17 cellular contexts compared by ENCODE assay signal in genomic region chr5:72633649-72634048, GRCh38.
DNase-seq lines count a peak whose midpoint lies in the region; ATAC-seq and TF ChIP-seq lines count a peak whose summit lies in the region.
"Had no signal": no experiment of that assay in that cellular context is flagged by ENCODE, and none has a peak within 500 bp of the region (broad histone marks: within the 10 kb centered on the region; RNA-seq: fewer than 3 reads in every experiment).

No MANE protein-coding gene starts in this region.

- ATAC-seq in stimulated activated naive CD8-positive, alpha-beta T cell treated with anti-CD3 and anti-CD28 coated beads, Interleukin-15, Interleukin-2, amounts not matched to agents 100 U/mL and 50 U/mL, for 24 hours: no peak
- ATAC-seq in HG02798 (IDR thresholded peaks at IDR 0.05; ENCODE audit: poor library complexity, unreplicated experiment): no peak
- ATAC-seq: activated CD8-positive, alpha-beta memory T cell treated with anti-CD3 and anti-CD28 coated beads, Interleukin-2, amount 10 ng/mL, durations not matched to agents 7 days and 5 days had no signal

- peak overlapping the region in 1 of 5 experiments; percentile 23 for H3K4me3 Mint-ChIP-seq in brain
- H3K4me3 Mint-ChIP-seq: activated CD8-positive, alpha-beta memory T cell treated with anti-CD3 and anti-CD28 coated beads, Interleukin-2, amount 10 ng/mL, durations not matched to agents 7 days and 5 days; activated naive CD8-positive, alpha-beta T cell treated with anti-CD3 and anti-CD28 coated beads, Interleukin-2, amount 10 ng/mL, durations not matched to agents 7 days and 5 days; naive B cell had no signal

- no peak overlapping the region for H3K4me3 ChIP-seq in cardiac muscle cell
- H3K4me3 ChIP-seq in tibial artery: no peak overlapping the region
- H3K4me3 ChIP-seq: SJCRH30 had no signal

- H3K36me3 Mint-ChIP-seq in brain: no peaks in the 10 kb centered on the region
- H3K36me3 Mint-ChIP-seq: activated CD8-positive, alpha-beta memory T cell treated with anti-CD3 and anti-CD28 coated beads, Interleukin-2, amount 10 ng/mL, durations not matched to agents 7 days and 5 days; activated naive CD8-positive, alpha-beta T cell treated with anti-CD3 and anti-CD28 coated beads, Interleukin-2, amount 10 ng/mL, durations not matched to agents 7 days and 5 days; naive B cell had no signal

- H3K27me3 Mint-ChIP-seq in brain: peaks cover 2% of the 10 kb centered on the region
- H3K27me3 Mint-ChIP-seq: activated naive CD8-positive, alpha-beta T cell treated with anti-CD3 and anti-CD28 coated beads, Interleukin-2, amount 10 ng/mL, durations not matched to agents 7 days and 5 days had no signal

- peaks cover 0 to 3% (median 0%) of the 10 kb centered on the region in 5 experiments for H3K9me3 Mint-ChIP-seq in brain
- H3K9me3 Mint-ChIP-seq: activated naive CD8-positive, alpha-beta T cell treated with anti-CD3 and anti-CD28 coated beads, Interleukin-2, amount 10 ng/mL, durations not matched to agents 7 days and 5 days had no signal

- peaks cover 8% of the 10 kb centered on the region for H3K4me1 ChIP-seq in cardiac muscle cell (ENCODE audit: low read depth)
- H3K4me1 ChIP-seq in tibial artery: no peaks in the 10 kb centered on the region

- H3K4me1 Mint-ChIP-seq in brain: peaks cover 46% of the 10 kb centered on the region
- H3K4me1 Mint-ChIP-seq: activated CD8-positive, alpha-beta memory T cell treated with anti-CD3 and anti-CD28 coated beads, Interleukin-2, amount 10 ng/mL, durations not matched to agents 7 days and 5 days; activated naive CD8-positive, alpha-beta T cell treated with anti-CD3 and anti-CD28 coated beads, Interleukin-2, amount 10 ng/mL, durations not matched to agents 7 days and 5 days; naive B cell had no signal

- no peaks in the 10 kb centered on the region for H3K36me3 ChIP-seq in cardiac muscle cell
- H3K36me3 ChIP-seq in tibial artery: no peaks in the 10 kb centered on the region
- H3K36me3 ChIP-seq: SJCRH30 had no signal

- no peak for TF ChIP-seq CTCF in cardiac muscle cell (IDR thresholded peaks at IDR 0.05; ENCODE audit: low read depth, low read length)
- TF ChIP-seq CTCF in brain (conservative IDR thresholded peaks at IDR 0.05): no peak
- TF ChIP-seq CTCF in tibial artery (IDR thresholded peaks at IDR 0.05): no peak

- H3K27ac ChIP-seq in cardiac muscle cell (no peak overlapping the region), tibial artery (no peak overlapping the region)
- H3K27ac ChIP-seq: 22Rv1, HL-60, SJCRH30 had no signal

- intact Hi-C loops in cardiac septum (cut with DNase I) (no loop called here), tibial artery (cut with DNase I; ENCODE audit: low total_unique reads) (no loop called here)

- DNase-seq in cardiac muscle cell (ENCODE audit: low read depth in 1 of 2, low spot score in 1 of 2): peak; percentile 29 to 83
- DNase-seq in cardiac septum (ENCODE audit: low spot score): no peak
- peak; percentile 41 for DNase-seq in left kidney (ENCODE audit: low read depth, low spot score)
- no peak for DNase-seq in tibial artery
- no peak for DNase-seq in stimulated activated naive CD8-positive, alpha-beta T cell treated with anti-CD3 and anti-CD28 coated beads, Interleukin-15, Interleukin-2, amounts not matched to agents 100 U/mL and 50 U/mL, for 24 hours
- no peak for DNase-seq in NCI-H1105 (lab: John Stamatoyannopoulos, UW)
- DNase-seq: activated CD8-positive, alpha-beta memory T cell treated with anti-CD3 and anti-CD28 coated beads, Interleukin-2, amount 10 ng/mL, durations not matched to agents 7 days and 5 days; activated naive CD8-positive, alpha-beta T cell treated with anti-CD3 and anti-CD28 coated beads, Interleukin-2, amount 10 ng/mL, durations not matched to agents 7 days and 5 days; DMS 273 treated with DMSO at 0.1 percent for 48 hours; naive B cell; NCI-H2107; NK-92 treated with Interleukin-12 subunit alpha and Interleukin-12 subunit beta, amount 100 ng/mL, for 24 hours; SJCRH30 had no signal

- H3K9me3 ChIP-seq in cardiac muscle cell (ENCODE audit: low read depth) (no peaks in the 10 kb centered on the region), tibial artery (no peaks in the 10 kb centered on the region)
- H3K9me3 ChIP-seq: SJCRH30 had no signal

- H3K27me3 ChIP-seq in cardiac muscle cell (no peaks in the 10 kb centered on the region), tibial artery (no peaks in the 10 kb centered on the region)
- H3K27me3 ChIP-seq: SJCRH30 had no signal

- H3K27ac Mint-ChIP-seq in brain: peak overlapping the region; percentile 17 to 82 (median 59)
- H3K27ac Mint-ChIP-seq: activated CD8-positive, alpha-beta memory T cell treated with anti-CD3 and anti-CD28 coated beads, Interleukin-2, amount 10 ng/mL, durations not matched to agents 7 days and 5 days; activated naive CD8-positive, alpha-beta T cell treated with anti-CD3 and anti-CD28 coated beads, Interleukin-2, amount 10 ng/mL, durations not matched to agents 7 days and 5 days; naive B cell had no signal

Comparison
In these comparisons a context has a peak if more than half of its experiments do, and no peak if none do; other contexts are left out.
1. DNase-seq: peak in cardiac muscle cell (2 of 2) and left kidney (single experiment); none in cardiac septum (single experiment), tibial artery (0 of 2), stimulated activated naive CD8-positive, alpha-beta T cell treated with anti-CD3 and anti-CD28 coated beads, Interleukin-15, Interleukin-2, amounts not matched to agents 100 U/mL and 50 U/mL, for 24 hours (single experiment) and NCI-H1105 (single experiment).